In genomic region chr14:103630364-103631108, GRCh38 we compare ENCODE assay signal across 8 cellular contexts. TPM values are rescaled to one million over a fixed set of nuclear protein-coding genes. Genes with fewer than 3 reads are reported as not detected.
DNase-seq lines count a peak whose midpoint lies in the region; ATAC-seq lines count a peak whose summit lies in the region.

No MANE protein-coding gene starts in this region.

- POLR2A ChIA-PET in activated CD8-positive, alpha-beta T cell treated with anti-CD3 and anti-CD28 coated beads, Interleukin-2, amount 10 ng/mL, durations not matched to agents 7 days and 5 days (lab: Charles Lee): interaction anchor here (0.6 to 2.1 kb wide), 3 partner anchors 69 to 237 kb away, joined by 3 to 10 read pairs (median 3); partner anchors contain the start of genes BAG5, COA8, XRCC3 and ZFYVE21

- CTCF ChIA-PET in activated CD8-positive, alpha-beta T cell treated with anti-CD3 and anti-CD28 coated beads, Interleukin-2, amount 10 ng/mL, durations not matched to agents 7 days and 5 days (lab: Charles Lee): no interaction called here

- ATAC-seq in activated CD8-positive, alpha-beta T cell treated with anti-CD3 and anti-CD28 coated beads, Interleukin-2, amount 10 ng/mL, durations not matched to agents 7 days and 5 days: no peak
- ATAC-seq in GM18868 (IDR thresholded peaks at IDR 0.05; ENCODE audit: unreplicated experiment): no peak

- peak overlapping the region; percentile 95 for H3K27ac ChIP-seq in stomach smooth muscle (ENCODE audit: low read length)

- H3K4me3 ChIP-seq in iPS-18c (ENCODE audit: insufficient read depth, low read depth, low read length) (peak overlapping the region; percentile 87), stomach smooth muscle (ENCODE audit: low read length in 2 of 2) (peak overlapping the region; percentile 75 to 86)

- H3K9me3 Mint-ChIP-seq in activated CD4-positive, alpha-beta T cell treated with anti-CD3 and anti-CD28 coated beads, Interleukin-2, amount 10 ng/mL, durations not matched to agents 24 days and 14 days: no peaks in the 10 kb centered on the region
- H3K9me3 Mint-ChIP-seq in activated CD8-positive, alpha-beta T cell treated with anti-CD3 and anti-CD28 coated beads, Interleukin-2, amount 10 ng/mL, durations not matched to agents 7 days and 5 days (ENCODE audit: insufficient read depth): no peaks in the 10 kb centered on the region

- intact Hi-C loops in activated CD4-positive, alpha-beta T cell treated with anti-CD3 and anti-CD28 coated beads, Interleukin-2, amount 10 ng/mL, durations not matched to agents 24 days and 14 days (cut with micrococcal nuclease): no loop called here

- H3K36me3 Mint-ChIP-seq in activated CD4-positive, alpha-beta T cell treated with anti-CD3 and anti-CD28 coated beads, Interleukin-2, amount 10 ng/mL, durations not matched to agents 24 days and 14 days (ENCODE audit: low read depth): peaks cover 15% of the 10 kb centered on the region
- peaks cover 19% of the 10 kb centered on the region for H3K36me3 Mint-ChIP-seq in activated CD8-positive, alpha-beta T cell treated with anti-CD3 and anti-CD28 coated beads, Interleukin-2, amount 10 ng/mL, durations not matched to agents 7 days and 5 days (ENCODE audit: low read depth)

- H3K27me3 Mint-ChIP-seq in activated CD4-positive, alpha-beta T cell treated with anti-CD3 and anti-CD28 coated beads, Interleukin-2, amount 10 ng/mL, durations not matched to agents 24 days and 14 days: no peaks in the 10 kb centered on the region
- peaks cover 3% of the 10 kb centered on the region for H3K27me3 Mint-ChIP-seq in activated CD8-positive, alpha-beta T cell treated with anti-CD3 and anti-CD28 coated beads, Interleukin-2, amount 10 ng/mL, durations not matched to agents 7 days and 5 days (ENCODE audit: low read depth)

- peaks cover 44% of the 10 kb centered on the region for H3K4me1 ChIP-seq in stomach smooth muscle (ENCODE audit: control insufficient read depth, insufficient read depth, low read length)

- DNase-seq in activated CD4-positive, alpha-beta T cell treated with anti-CD3 and anti-CD28 coated beads, Interleukin-2, amount 10 ng/mL, durations not matched to agents 24 days and 14 days: no peak
- DNase-seq in activated CD4-positive, alpha-beta T cell treated with anti-CD3 and anti-CD28 coated beads for 4 hours: no peak
- no peak for DNase-seq in activated CD8-positive, alpha-beta T cell treated with anti-CD3 and anti-CD28 coated beads, Interleukin-2, amount 10 ng/mL, durations not matched to agents 7 days and 5 days
- DNase-seq in D341Med (ENCODE audit: low spot score) (no peak), NCI-H82 treated with DMSO at 0.1 percent for 48 hours (lab: John Stamatoyannopoulos, UW; ENCODE audit: unreplicated experiment) (no peak)

- H3K27ac Mint-ChIP-seq in activated CD4-positive, alpha-beta T cell treated with anti-CD3 and anti-CD28 coated beads, Interleukin-2, amount 10 ng/mL, durations not matched to agents 24 days and 14 days: peak overlapping the region; percentile 51
- peak overlapping the region; percentile 60 for H3K27ac Mint-ChIP-seq in activated CD8-positive, alpha-beta T cell treated with anti-CD3 and anti-CD28 coated beads, Interleukin-2, amount 10 ng/mL, durations not matched to agents 7 days and 5 days

- no peaks in the 10 kb centered on the region for H3K27me3 ChIP-seq in stomach smooth muscle (ENCODE audit: control insufficient read depth in 1 of 2, insufficient read depth in 2 of 2, low read length in 2 of 2)

- H3K36me3 ChIP-seq in stomach smooth muscle (ENCODE audit: control insufficient read depth in 2 of 2, insufficient read depth in 2 of 2, low read length in 2 of 2): peaks cover 0 to 3% of the 10 kb centered on the region in 2 donors

- H3K9ac ChIP-seq in stomach smooth muscle (ENCODE audit: low read length in 2 of 2): peak overlapping the region; percentile 29 to 98

- H3K4me3 Mint-ChIP-seq in activated CD4-positive, alpha-beta T cell treated with anti-CD3 and anti-CD28 coated beads, Interleukin-2, amount 10 ng/mL, durations not matched to agents 24 days and 14 days: peak overlapping the region; percentile 91
- H3K4me3 Mint-ChIP-seq in activated CD8-positive, alpha-beta T cell treated with anti-CD3 and anti-CD28 coated beads, Interleukin-2, amount 10 ng/mL, durations not matched to agents 7 days and 5 days: peak overlapping the region; percentile 87

- H3K9me3 ChIP-seq in iPS-18c (ENCODE audit: control insufficient read depth, insufficient read depth, low read length) (no peaks in the 10 kb centered on the region), stomach smooth muscle (ENCODE audit: control insufficient read depth in 2 of 2, low read length in 2 of 2) (no peaks in the 10 kb centered on the region)

- H3K4me1 Mint-ChIP-seq in activated CD4-positive, alpha-beta T cell treated with anti-CD3 and anti-CD28 coated beads, Interleukin-2, amount 10 ng/mL, durations not matched to agents 24 days and 14 days: peaks cover 31% of the 10 kb centered on the region
- H3K4me1 Mint-ChIP-seq in activated CD8-positive, alpha-beta T cell treated with anti-CD3 and anti-CD28 coated beads, Interleukin-2, amount 10 ng/mL, durations not matched to agents 7 days and 5 days (ENCODE audit: low read depth): peaks cover 42% of the 10 kb centered on the region

RNA-seq across cellular contexts. Expression of gene KLC1, which starts 1.5 kb away (rescaled TPM):
- 132 and 155 TPM in 2 replicates for total RNA-seq in activated CD4-positive, alpha-beta T cell treated with anti-CD3 and anti-CD28 coated beads, Interleukin-2, amount 10 ng/mL, durations not matched to agents 24 days and 14 days
- total RNA-seq in activated CD8-positive, alpha-beta T cell treated with anti-CD3 and anti-CD28 coated beads, Interleukin-2, amount 10 ng/mL, durations not matched to agents 7 days and 5 days: 100 to 1,000 TPM; 137 to 140 TPM
